In genomic region chr7:106793015-106793651, GRCh38 we compare ENCODE assay signal across 7 cellular contexts.
DNase-seq lines count a peak whose midpoint lies in the region; ATAC-seq and TF ChIP-seq lines count a peak whose summit lies in the region.

No MANE protein-coding gene starts in this region.

- H3K27me3 ChIP-seq in HAP-1 (ENCODE audit: low read depth) = no peaks in the 10 kb centered on the region
- H3K27me3 ChIP-seq in endodermal cell (ENCODE audit: control insufficient read depth, insufficient read depth, low read length, poor library complexity, severe bottlenecking) = no peaks in the 10 kb centered on the region
- no peaks in the 10 kb centered on the region for H3K27me3 ChIP-seq in parathyroid adenoma (ENCODE audit: control insufficient read depth, insufficient read depth, low read length)

- no peaks in the 10 kb centered on the region for H3K4me1 Mint-ChIP-seq in endodermal cell

- WGBS in endodermal cell (ENCODE audit: insufficient coverage in 1 of 2, insufficient read length in 1 of 2), 2 experiments = 64 to 68% methylated on average over 2 to 4 of the region's 4 CpGs

- peak; percentile 89 for TF ChIP-seq CTCF in endodermal cell (conservative IDR thresholded peaks at IDR 0.05)
- peak; percentile 64 for TF ChIP-seq CTCF in parathyroid adenoma (IDR thresholded peaks at IDR 0.05)

- H2AFZ ChIP-seq in parathyroid adenoma = no peak overlapping the region

- ATAC-seq in GM21723 (IDR thresholded peaks at IDR 0.05; ENCODE audit: unreplicated experiment) = no peak

- in situ Hi-C loops in Caki2 (cut with HindIII; ENCODE audit: low pct_unique_long_range_greater_than_20kb, low sequenced_read_pairs) = loop anchor here (25.0 kb wide), 1 partner anchor 369 kb away; the partner anchor contains the start of gene HBP1
- in situ Hi-C loops in HAP-1 (cut with MboI; ENCODE audit: low sequenced_read_pairs) = loop anchor here (10.0 kb wide), 1 partner anchor 362 kb away; no protein-coding TSS in a partner anchor

- H3K4me2 ChIP-seq in parathyroid adenoma (ENCODE audit: low read length) = no peak overlapping the region

- H3K4me3 Mint-ChIP-seq in endodermal cell = no peak overlapping the region

- no peaks in the 10 kb centered on the region for H3K9me3 ChIP-seq in HAP-1
- H3K9me3 ChIP-seq in endodermal cell (ENCODE audit: control insufficient read depth, low read length) = peaks cover 13% of the 10 kb centered on the region
- no peaks in the 10 kb centered on the region for H3K9me3 ChIP-seq in parathyroid adenoma (ENCODE audit: control insufficient read depth, low read length)

- H3K9ac ChIP-seq in endodermal cell (ENCODE audit: extremely low read depth, low read length, poor library complexity, severe bottlenecking) = no peak overlapping the region
- no peak overlapping the region for H3K9ac ChIP-seq in parathyroid adenoma

- H3K4me3 ChIP-seq in HAP-1 (no peak overlapping the region), endodermal cell (ENCODE audit: low read length) (no peak overlapping the region), parathyroid adenoma (ENCODE audit: low read depth, low read length) (no peak overlapping the region)

- no peak overlapping the region for H3K27ac Mint-ChIP-seq in endodermal cell

- peaks cover 13% of the 10 kb centered on the region for H3K9me3 Mint-ChIP-seq in endodermal cell

- H3K36me3 ChIP-seq in HAP-1 (replicated peaks) (no peaks in the 10 kb centered on the region), endodermal cell (ENCODE audit: control insufficient read depth, insufficient read depth, low read length) (no peaks in the 10 kb centered on the region), parathyroid adenoma (ENCODE audit: control insufficient read depth, insufficient read depth, low read length) (no peaks in the 10 kb centered on the region)

- DNase-seq in Caki2 (ENCODE audit: low read depth) = peak; percentile 31
- DNase-seq in HAP-1 (ENCODE audit: low spot score in 2 of 2) = peak; percentile 25 to 33
- DNase-seq in RPMI8226 = peak; percentile 70
- peak; percentile 62 for DNase-seq in endodermal cell
- DNase-seq in ecto neural progenitor cell (ENCODE audit: low spot score) = no peak

- peaks cover 13% of the 10 kb centered on the region for H3K4me1 ChIP-seq in HAP-1
- no peaks in the 10 kb centered on the region for H3K4me1 ChIP-seq in endodermal cell (ENCODE audit: control insufficient read depth, insufficient read depth, low read length)
- no peaks in the 10 kb centered on the region for H3K4me1 ChIP-seq in parathyroid adenoma

- H3K36me3 Mint-ChIP-seq in endodermal cell (ENCODE audit: low read depth) = no peaks in the 10 kb centered on the region

- H3K79me2 ChIP-seq in parathyroid adenoma = no peaks in the 10 kb centered on the region

- H3K27me3 Mint-ChIP-seq in endodermal cell (ENCODE audit: insufficient read depth) = peaks cover 4% of the 10 kb centered on the region

- H3K27ac ChIP-seq in endodermal cell (ENCODE audit: low read depth, low read length) (no peak overlapping the region), parathyroid adenoma (no peak overlapping the region)
